1 cellular context compared by ENCODE assay signal in genomic region chr22:25100972-25101371, GRCh38.
TF ChIP-seq lines count a peak whose summit lies in the region.

No MANE protein-coding gene starts in this region.

TF ChIP-seq in neural cell, 6 proteins besides CTCF, POLR2A, EP300 and RAD21 (continued from another document):
- TF ChIP-seq REST (IDR thresholded peaks at IDR 0.05; ENCODE audit: borderline replicate concordance) (no peak), EZH2 (IDR thresholded peaks at IDR 0.05; ENCODE audit: borderline replicate concordance, insufficient read depth, low read length, poor library complexity, severe bottlenecking) (no peak)
